Comparison of ENCODE assay signal across 1 cellular context in the genomic region with DNA sequence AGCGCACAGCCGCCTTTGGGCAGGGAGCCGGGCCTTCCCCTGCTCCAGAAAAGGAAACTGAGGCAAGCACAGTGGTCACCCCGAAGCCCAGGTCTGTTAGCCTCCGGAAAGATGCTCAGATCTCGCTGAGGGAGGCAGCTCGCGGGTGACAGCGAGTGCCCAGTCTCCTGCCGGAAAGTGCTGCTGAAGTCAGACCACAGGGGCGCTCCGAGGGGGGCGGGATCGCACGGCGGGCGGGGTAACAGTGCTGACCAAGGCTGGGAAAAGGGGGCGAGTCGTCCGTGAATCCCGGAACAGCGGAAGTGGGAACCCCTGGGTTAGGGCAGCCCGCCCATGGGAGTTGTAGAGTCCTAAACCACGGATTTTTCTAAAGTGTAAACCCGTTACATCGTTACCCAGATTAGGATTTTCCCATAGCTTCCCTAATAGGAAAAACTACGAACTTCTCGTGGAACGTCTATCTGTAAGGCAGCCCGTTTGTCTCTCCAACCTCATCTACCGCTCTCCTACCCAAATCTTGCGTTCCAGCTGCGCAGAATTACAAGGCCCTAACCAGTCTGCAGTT.
TF ChIP-seq lines count a peak whose summit lies in the region.

No MANE protein-coding gene starts in this region.

TF ChIP-seq in SK-N-SH, 30 proteins besides CTCF, POLR2A, EP300 and RAD21 (continued from another document):
- no peak for TF ChIP-seq IRF3 (IDR thresholded peaks at IDR 0.05; ENCODE audit: low read depth, low read length)
- no peak for TF ChIP-seq EZH2phosphoT487 (IDR thresholded peaks at IDR 0.05; ENCODE audit: borderline replicate concordance, low read depth)
- no peak for TF ChIP-seq FOXJ3 (CRISPR knock-in tag; IDR thresholded peaks at IDR 0.05)
- no peak for TF ChIP-seq ZBTB33 (IDR thresholded peaks at IDR 0.05; ENCODE audit: borderline replicate concordance, low read depth)
- no peak for TF ChIP-seq USF2 (IDR thresholded peaks at IDR 0.05; ENCODE audit: borderline replicate concordance, low read depth, low read length)
- no peak for TF ChIP-seq NFIC (IDR thresholded peaks at IDR 0.05; ENCODE audit: borderline replicate concordance)
- no peak for TF ChIP-seq GATA2 (CRISPR knock-in tag; IDR thresholded peaks at IDR 0.05)
- no peak for TF ChIP-seq SIN3A (IDR thresholded peaks at IDR 0.05; ENCODE audit: borderline replicate concordance, low read depth, low read length)
- TF ChIP-seq YY1 (IDR thresholded peaks at IDR 0.05; ENCODE audit: low read depth), result no peak
- TF ChIP-seq FOSL2 (IDR thresholded peaks at IDR 0.05; ENCODE audit: borderline replicate concordance, low read depth), result no peak
- TF ChIP-seq SMC3 (IDR thresholded peaks at IDR 0.05; ENCODE audit: low read depth, low read length), result no peak
- no peak for TF ChIP-seq GABPA (IDR thresholded peaks at IDR 0.05; ENCODE audit: low read depth)
- TF ChIP-seq, protein P1, sequence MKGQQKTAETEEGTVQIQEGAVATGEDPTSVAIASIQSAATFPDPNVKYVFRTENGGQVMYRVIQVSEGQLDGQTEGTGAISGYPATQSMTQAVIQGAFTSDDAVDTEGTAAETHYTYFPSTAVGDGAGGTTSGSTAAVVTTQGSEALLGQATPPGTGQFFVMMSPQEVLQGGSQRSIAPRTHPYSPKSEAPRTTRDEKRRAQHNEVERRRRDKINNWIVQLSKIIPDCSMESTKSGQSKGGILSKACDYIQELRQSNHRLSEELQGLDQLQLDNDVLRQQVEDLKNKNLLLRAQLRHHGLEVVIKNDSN (IDR thresholded peaks at IDR 0.05; ENCODE audit: borderline replicate concordance, low read depth), result peak; percentile 32; the same call in 1 of the 2 replicates
- TF ChIP-seq FOXM1 (IDR thresholded peaks at IDR 0.05; ENCODE audit: low read depth), result no peak
- no peak for TF ChIP-seq POLR2AphosphoS5 (IDR thresholded peaks at IDR 0.05; ENCODE audit: low read depth, low read length)
- no peak for TF ChIP-seq TAF1 (IDR thresholded peaks at IDR 0.05; ENCODE audit: borderline replicate concordance, low read depth, low read length)
TF ChIP-seq in SK-N-SH: peak in this region for 5.
